Comparison of ENCODE assay signal across 8 cellular contexts in genomic region chr11:33942954-33943353, GRCh38. TPM values are rescaled to one million over a fixed set of nuclear protein-coding genes. Genes with fewer than 3 reads are reported as not detected.
DNase-seq lines count a peak whose midpoint lies in the region; ATAC-seq and TF ChIP-seq lines count a peak whose summit lies in the region.

No MANE protein-coding gene starts in this region.

- peak; percentile 22 for TF ChIP-seq CTCF in chondrocyte (IDR thresholded peaks at IDR 0.05)

- ATAC-seq in GM18511 (IDR thresholded peaks at IDR 0.05; ENCODE audit: unreplicated experiment) (peak; percentile 71), HG03025 (IDR thresholded peaks at IDR 0.05; ENCODE audit: low FRiP score, unreplicated experiment) (peak; percentile 48)

- H3K9me3 Mint-ChIP-seq in chondrocyte (ENCODE audit: low read depth), result no peaks in the 10 kb centered on the region

- no peaks in the 10 kb centered on the region for H3K36me3 Mint-ChIP-seq in chondrocyte (ENCODE audit: low read depth)

- H3K4me3 Mint-ChIP-seq in chondrocyte (ENCODE audit: unreplicated experiment), result no peak overlapping the region

- no peak overlapping the region for H3K27ac Mint-ChIP-seq in chondrocyte (ENCODE audit: unreplicated experiment)

- DNase-seq in chondrocyte (ENCODE audit: low spot score) (no peak), renal cortical epithelial cell (ENCODE audit: low read depth) (peak; percentile 43), NCI-H187 treated with DMSO at 0.1 percent for 48 hours (lab: John Stamatoyannopoulos, UW) (no peak), D341Med (ENCODE audit: low spot score) (no peak), NCI-H2171 treated with DMSO at 0.1 percent for 48 hours (lab: John Stamatoyannopoulos, UW) (no peak)
- DNase-seq in activated CD8-positive, alpha-beta memory T cell treated with anti-CD3 and anti-CD28 coated beads for 24 hours, result no peak

- H3K4me1 Mint-ChIP-seq in chondrocyte (ENCODE audit: low read depth), result peaks cover 16% of the 10 kb centered on the region

- no peaks in the 10 kb centered on the region for H3K27me3 Mint-ChIP-seq in chondrocyte (ENCODE audit: low read depth)

RNA-seq across cellular contexts. Expression of gene LMO2, which starts 51.1 kb away (rescaled TPM):
- total RNA-seq in chondrocyte, result 0.53 TPM in 1 of 3 replicates, not detected in the others
- total RNA-seq in renal cortical epithelial cell, result 0.55 and 4.3 TPM in 2 replicates
